8 cellular contexts compared by ENCODE assay signal in genomic region chr15:75203908-75204263, GRCh38. TPM values are rescaled to one million over a fixed set of nuclear protein-coding genes. Genes with fewer than 3 reads are reported as not detected.
DNase-seq lines count a peak whose midpoint lies in the region; ATAC-seq and TF ChIP-seq lines count a peak whose summit lies in the region.

No MANE protein-coding gene starts in this region.

- H3K4me1 ChIP-seq in Caco-2: peaks cover 39% of the 10 kb centered on the region
- H3K4me1 ChIP-seq in osteoblast (ENCODE audit: insufficient read depth, low read length): peaks cover 22% of the 10 kb centered on the region

- H2AFZ ChIP-seq in osteoblast (ENCODE audit: low read length): no peak overlapping the region

- ATAC-seq in activated CD4-positive, CD25-positive, alpha-beta regulatory T cell treated with anti-CD3 and anti-CD28 coated beads, Interleukin-2, amount 50 U/mL, for 24 hours: no peak

- H3K79me2 ChIP-seq in osteoblast (ENCODE audit: insufficient read depth, low read length): peaks cover 73% of the 10 kb centered on the region

- no peaks in the 10 kb centered on the region; the same call in none of the 2 replicates for H3K36me3 ChIP-seq in Caco-2 (ENCODE audit: control insufficient read depth, insufficient read depth, low read length)
- peaks cover 20% of the 10 kb centered on the region for H3K36me3 ChIP-seq in osteoblast (ENCODE audit: insufficient read depth, low read length)

- H3K4me2 ChIP-seq in osteoblast (ENCODE audit: insufficient read depth, low read length): peak overlapping the region; percentile 98

- peak overlapping the region; percentile 91 for H3K27ac Mint-ChIP-seq in Caco-2 (ENCODE audit: unreplicated experiment)

- POLR2A ChIA-PET in Caco-2 (lab: Charles Lee): interaction anchor here (0.6 to 1.2 kb wide), 2 partner anchors 22 to 444 kb away, joined by 3 to 5 read pairs; partner anchors contain the start of gene SNX33

- no peaks in the 10 kb centered on the region for H3K27me3 Mint-ChIP-seq in Caco-2 (ENCODE audit: insufficient read depth, unreplicated experiment)

- peaks cover 47% of the 10 kb centered on the region for H3K36me3 Mint-ChIP-seq in Caco-2 (ENCODE audit: insufficient read depth, unreplicated experiment)

- no peaks in the 10 kb centered on the region for H3K27me3 ChIP-seq in Caco-2 (replicated peaks; ENCODE audit: control insufficient read depth, insufficient read depth, low read length)
- no peaks in the 10 kb centered on the region for H3K27me3 ChIP-seq in dorsolateral prefrontal cortex
- peaks cover 11% of the 10 kb centered on the region for H3K27me3 ChIP-seq in osteoblast (ENCODE audit: insufficient read depth, low read length)

- no peaks in the 10 kb centered on the region for H3K9me3 Mint-ChIP-seq in Caco-2 (ENCODE audit: unreplicated experiment)

- H3K4me3 Mint-ChIP-seq in Caco-2 (ENCODE audit: unreplicated experiment): peak overlapping the region; percentile 95

- intact Hi-C loops in Caco-2 (cut with micrococcal nuclease; ENCODE audit: unreplicated experiment): loop anchor here (1.0 to 5.0 kb wide), 5 partner anchors 42 to 247 kb away; partner anchors contain the start of gene RPP25
- intact Hi-C loops in dorsolateral prefrontal cortex (cut with DNase I): loop anchor here (1.0 to 10.0 kb wide), 6 partner anchors 131 to 419 kb away; partner anchors contain the start of genes COMMD4 (in 1 of the 2), CSK (in 1 of the 2), RPP25 (in 1 of the 2) and SIN3A (in 1 of the 2)

- BruUV-seq in Caco-2 (replicated peaks; lab: Mats Ljungman, UMichigan): no TSS peak

- peak overlapping the region; percentile 8; the same call in 1 of the 2 replicates for H3K4me3 ChIP-seq in Caco-2 (ENCODE audit: low read depth, low read length)
- peak overlapping the region in 30 of 59 donors; percentile 14 to 82 (median 76) for H3K4me3 ChIP-seq in dorsolateral prefrontal cortex
- H3K4me3 ChIP-seq in osteoblast (ENCODE audit: insufficient read depth, low read length): peak overlapping the region; percentile 99

- CTCF ChIA-PET in Caco-2 (lab: Charles Lee): interaction anchor here (0.5 to 2.4 kb wide), 12 partner anchors 16 to 180 kb away, joined by 3 to 24 read pairs (median 6); partner anchors contain the start of gene PPCDC

- no peak for TF ChIP-seq CTCF in Caco-2 (IDR thresholded peaks at IDR 0.05; ENCODE audit: insufficient read depth in 1 of 2, low read depth in 1 of 2, low read length in 1 of 2, severe bottlenecking in 1 of 2, unreplicated experiment in 1 of 2)
- no peak for TF ChIP-seq CTCF in dorsolateral prefrontal cortex (IDR thresholded peaks at IDR 0.05 in 54 of 56, conservative IDR thresholded peaks at IDR 0.05 in 2 of 56; ENCODE audit: low read depth in 1 of 56, partially characterized antibody in 56 of 56)
- no peak for TF ChIP-seq CTCF in osteoblast (IDR thresholded peaks at IDR 0.05; ENCODE audit: extremely low read depth, low read depth, low read length)

- H4K20me1 ChIP-seq in osteoblast (ENCODE audit: insufficient read depth, low read length): peaks cover 45% of the 10 kb centered on the region

- peak overlapping the region in 26 of 59 donors; percentile 0 to 95 (median 74) for H3K27ac ChIP-seq in dorsolateral prefrontal cortex
- peak overlapping the region; percentile 96 for H3K27ac ChIP-seq in osteoblast (ENCODE audit: low read depth, low read length)

- DNase-seq in Caco-2 (no peak), NAMALWA (ENCODE audit: low spot score) (peak; percentile 49), dorsolateral prefrontal cortex (no peak), osteoblast (ENCODE audit: insufficient read length, low spot score, missing footprints) (no peak), putamen (ENCODE audit: low spot score) (no peak), NCI-H146 (lab: John Stamatoyannopoulos, UW) (no peak), NCI-H2107 treated with DMSO at 0.1 percent for 48 hours (lab: John Stamatoyannopoulos, UW; ENCODE audit: unreplicated experiment) (no peak)

- H3K4me1 Mint-ChIP-seq in Caco-2 (ENCODE audit: low read depth, unreplicated experiment): peaks cover 29% of the 10 kb centered on the region

- H3K9me3 ChIP-seq in Caco-2 (no peaks in the 10 kb centered on the region), osteoblast (ENCODE audit: low read depth, low read length) (no peaks in the 10 kb centered on the region)

RNA-seq across cellular contexts. Expression of gene C15orf39, which starts 2.2 kb away (rescaled TPM):
- total RNA-seq in Caco-2 (2022) (48.2 and 56.8 TPM in 2 replicates), dorsolateral prefrontal cortex (10 to 100 TPM in 45 of 120 experiments, 1 to 10 TPM in 75; 3.7 to 15.1 (median 9.3) TPM), osteoblast (4.7 and 6.5 TPM in 2 replicates)

RNA-seq across cellular contexts. Expression of gene GOLGA6C, which starts 54.2 kb away (rescaled TPM):
- not detected in 2 replicates for total RNA-seq in Caco-2 (2022)
- total RNA-seq in dorsolateral prefrontal cortex: under 1 TPM in 16 of 120 experiments, not detected in 104; 0.28 to 0.93 (median 0.45) TPM
- total RNA-seq in osteoblast: not detected in 2 replicates

Comparison
In these comparisons a context has a peak if more than half of its experiments do, and no peak if none do; other contexts are left out.
1. H3K4me3 ChIP-seq: peak in every context shown above with its lines; median percentile 99 in osteoblast; 76 in dorsolateral prefrontal cortex; 8 in Caco-2.